In the genomic region with DNA sequence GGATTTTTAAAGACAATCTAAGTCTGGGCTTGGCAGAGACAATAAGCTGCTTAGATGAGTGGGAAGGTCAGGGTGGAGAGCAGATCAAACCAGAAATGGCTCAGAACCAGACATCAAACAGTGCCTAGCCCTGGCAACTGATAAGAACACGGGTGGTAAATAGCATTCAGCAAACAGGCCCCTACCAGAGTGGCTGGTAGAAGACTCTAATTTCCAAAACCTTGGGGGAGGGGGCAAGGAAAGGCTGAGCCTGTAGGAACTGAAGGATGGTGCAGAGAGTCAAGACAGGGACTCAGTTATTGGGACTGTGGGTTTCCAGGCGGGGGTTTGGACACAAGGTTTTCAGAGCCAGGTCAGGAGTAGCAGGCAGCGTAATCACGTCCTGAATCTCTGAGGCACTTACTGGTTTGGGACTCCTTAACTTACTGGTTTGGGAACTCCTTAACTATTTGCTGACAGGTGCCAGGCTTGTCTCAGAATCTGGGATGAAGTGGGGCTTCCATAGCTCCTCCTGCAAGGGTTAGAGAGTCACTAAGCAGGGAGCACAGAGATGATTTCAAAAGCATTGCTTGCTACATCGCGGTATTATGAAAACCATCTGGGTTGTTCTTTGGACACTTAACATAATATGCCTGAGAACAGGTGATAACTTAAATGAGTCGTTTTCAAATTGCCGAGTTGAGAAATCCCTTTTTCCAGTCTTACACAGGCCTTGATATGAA, we compare ENCODE assay signal across 25 cellular contexts.
"Had no signal": no experiment of that assay in that cellular context is flagged by ENCODE, and none has a peak within 500 bp of the region (broad histone marks: within the 10 kb centered on the region; RNA-seq: fewer than 3 reads in every experiment).

No MANE protein-coding gene starts in this region.

- H3K36me3 ChIP-seq: neural progenitor cell, thoracic aorta, upper lobe of left lung had no signal

- H3K4me3 ChIP-seq: mucosa of descending colon, neural progenitor cell, psoas muscle, smooth muscle cell, thoracic aorta, upper lobe of left lung had no signal

- H3K27me3 ChIP-seq: upper lobe of left lung had no signal

- H3K4me2 ChIP-seq: neural progenitor cell, smooth muscle cell had no signal

- H3K9me3 ChIP-seq: mucosa of descending colon, psoas muscle, thoracic aorta, upper lobe of left lung had no signal

- ATAC-seq: activated naive CD8-positive, alpha-beta T cell treated with anti-CD3 and anti-CD28 coated beads, Interleukin-2, amount 50 U/mL, for 24 hours; esophagus mucosa; left ventricle myocardium superior; mucosa of descending colon; psoas muscle; right cardiac atrium had no signal

- H3K4me1 ChIP-seq: neural progenitor cell had no signal

- DNase-seq: activated CD4-positive, alpha-beta T cell treated with anti-CD3 and anti-CD28 coated beads, Interleukin-2, amount 50 U/mL, for 1 hour; activated CD8-positive, alpha-beta memory T cell treated with anti-CD3 and anti-CD28 coated beads for 24 hours; activated CD8-positive, alpha-beta memory T cell treated with anti-CD3 and anti-CD28 coated beads, Interleukin-2, amount 50 U/mL, for 48 hours; activated effector memory CD4-positive, alpha-beta T cell treated with Interleukin-2 at 50 U/mL for 16 hours; activated naive CD4-positive, alpha-beta T cell treated with anti-CD3 and anti-CD28 coated beads, Interleukin-2, amount 10 ng/mL, durations not matched to agents 7 days and 5 days; activated naive CD8-positive, alpha-beta T cell treated with anti-CD3 and anti-CD28 coated beads, Interleukin-2, amount 50 U/mL, for 24 hours; activated T-cell treated with anti-CD3 and anti-CD28 coated beads, Interleukin-2, amount 50 U/mL, for 48 hours; aorta; cerebellar nuclear complex; cortex of kidney; glutamatergic neuron; hypothalamus; left ventricle myocardium superior; mucosa of descending colon; naive B cell; psoas muscle; right cardiac atrium; stimulated activated CD4-positive, alpha-beta T cell treated with anti-CD3 and anti-CD28 coated beads, Interleukin-4, amount 100 ng/mL, for 1 hour; T-helper 1 cell; T-helper 9 cell; upper lobe of left lung had no signal

- H3K9ac ChIP-seq: neural progenitor cell had no signal

- H3K27ac ChIP-seq: neural progenitor cell, psoas muscle, thoracic aorta, upper lobe of left lung had no signal
